Comparison of ENCODE assay signal across 25 cellular contexts in the genomic region with DNA sequence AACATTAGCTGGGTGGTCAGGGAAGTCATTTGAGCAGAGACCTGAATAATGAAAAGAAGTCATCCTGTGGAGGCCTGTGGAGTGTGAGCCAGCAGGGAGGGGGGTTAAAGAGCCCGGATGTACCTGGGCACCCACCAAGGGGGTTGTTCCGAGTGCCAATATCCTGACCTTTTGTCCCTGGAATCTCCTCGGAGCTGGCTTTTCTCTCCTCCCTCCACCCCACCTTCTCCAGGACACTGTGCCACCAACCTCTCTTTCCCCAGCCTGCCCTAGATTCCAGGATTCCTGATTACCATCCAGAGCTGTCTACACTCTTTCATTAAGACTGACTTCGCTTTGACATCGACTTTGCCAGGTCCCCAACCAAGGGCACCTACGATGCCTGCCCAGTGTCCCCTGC. TPM values are rescaled to one million over a fixed set of nuclear protein-coding genes. Genes with fewer than 3 reads are reported as not detected.
"Had no signal": no experiment of that assay in that cellular context is flagged by ENCODE, and none has a peak within 500 bp of the region (broad histone marks: within the 10 kb centered on the region; RNA-seq: fewer than 3 reads in every experiment).

No MANE protein-coding gene starts in this region.

- ATAC-seq: activated naive CD4-positive, alpha-beta T cell treated with anti-CD3 and anti-CD28 coated beads, Interleukin-2, amount 50 U/mL, for 72 hours; activated T-helper 17 cell treated with anti-CD3 and anti-CD28 coated beads, Interleukin-2, amount 50 U/mL, for 72 hours; esophagus mucosa; left ventricle myocardium superior; T-cell had no signal

- H3K36me3 Mint-ChIP-seq: activated naive CD4-positive, alpha-beta T cell treated with anti-CD3 and anti-CD28 coated beads, Interleukin-2, amount 50 U/mL, for 72 hours; T-cell; type B pancreatic cell had no signal

- H3K4me3 Mint-ChIP-seq: activated CD4-positive, alpha-beta T cell treated with anti-CD3 and anti-CD28 coated beads, Interleukin-2, amount 10 ng/mL, durations not matched to agents 7 days and 5 days; activated T-helper 17 cell treated with anti-CD3 and anti-CD28 coated beads, Interleukin-2, amount 50 U/mL, for 72 hours; nephron; T-cell; T-helper 2 cell treated with Interferon-gamma antibody and Interleukin-4, amounts not matched to agents 5 μg/mL and 100 μg/mL, for 36 hours; type B pancreatic cell had no signal

- DNase-seq: activated CD4-positive, alpha-beta T cell treated with anti-CD3 and anti-CD28 coated beads, Interleukin-2, amount 10 ng/mL, durations not matched to agents 7 days and 5 days; activated CD4-positive, CD25-positive, alpha-beta regulatory T cell treated with anti-CD3 and anti-CD28 coated beads, Interleukin-2, amount 50 U/mL, for 72 hours; activated T-cell treated with anti-CD3 and anti-CD28 coated beads, Interleukin-2, amount 50 U/mL, for 1 hour; aorta; brain microvascular endothelial cell; caudate nucleus; dermis blood vessel endothelial cell; effector CD8-positive, alpha-beta T cell; foreskin melanocyte; left ventricle myocardium superior; mammary epithelial cell; stimulated activated CD4-positive, alpha-beta T cell treated with anti-CD3 and anti-CD28 coated beads, Interleukin-2, amount 100 ng/mL, for 48 hours; stimulated activated CD8-positive, alpha-beta memory T cell treated with anti-CD3 and anti-CD28 coated beads, Interleukin-4, amount 100 ng/mL, for 48 hours; stimulated activated naive CD4-positive, alpha-beta T cell; T-cell; testis; WERI-Rb-1 had no signal

- H3K27ac ChIP-seq: brain microvascular endothelial cell, hepatocyte, testis, WERI-Rb-1 had no signal

- H3K27ac Mint-ChIP-seq: activated CD4-positive, alpha-beta T cell treated with anti-CD3 and anti-CD28 coated beads, Interleukin-2, amount 10 ng/mL, durations not matched to agents 7 days and 5 days; activated naive CD4-positive, alpha-beta T cell treated with anti-CD3 and anti-CD28 coated beads, Interleukin-2, amount 50 U/mL, for 72 hours; activated T-helper 17 cell treated with anti-CD3 and anti-CD28 coated beads, Interleukin-2, amount 50 U/mL, for 72 hours; T-cell; type B pancreatic cell had no signal

- H3K9me3 Mint-ChIP-seq: activated CD4-positive, alpha-beta T cell treated with anti-CD3 and anti-CD28 coated beads, Interleukin-2, amount 10 ng/mL, durations not matched to agents 7 days and 5 days; activated naive CD4-positive, alpha-beta T cell treated with anti-CD3 and anti-CD28 coated beads, Interleukin-2, amount 50 U/mL, for 72 hours; activated T-helper 17 cell treated with anti-CD3 and anti-CD28 coated beads, Interleukin-2, amount 50 U/mL, for 72 hours; nephron; T-cell; T-helper 2 cell treated with Interferon-gamma antibody and Interleukin-4, amounts not matched to agents 5 μg/mL and 100 μg/mL, for 36 hours; type B pancreatic cell had no signal

- H3K36me3 ChIP-seq: brain microvascular endothelial cell, WERI-Rb-1 had no signal

- H3K4me1 Mint-ChIP-seq: activated T-helper 17 cell treated with anti-CD3 and anti-CD28 coated beads, Interleukin-2, amount 50 U/mL, for 72 hours; nephron had no signal

- H3K27me3 ChIP-seq: brain microvascular endothelial cell, hepatocyte, testis had no signal

- H3K4me3 ChIP-seq: hepatocyte, testis had no signal

- H3K9me3 ChIP-seq: testis had no signal

- H3K27me3 Mint-ChIP-seq: activated CD4-positive, alpha-beta T cell treated with anti-CD3 and anti-CD28 coated beads, Interleukin-2, amount 10 ng/mL, durations not matched to agents 7 days and 5 days; activated T-helper 17 cell treated with anti-CD3 and anti-CD28 coated beads, Interleukin-2, amount 50 U/mL, for 72 hours; type B pancreatic cell had no signal

RNA-seq across cellular contexts. Expression of a gene that starts 6.3 kb away (rescaled TPM):
- total RNA-seq: activated CD4-positive, alpha-beta T cell treated with anti-CD3 and anti-CD28 coated beads, Interleukin-2, amount 10 ng/mL, durations not matched to agents 7 days and 5 days; endothelial cell of umbilical vein; left ventricle myocardium superior; T-cell had no signal

RNA-seq across cellular contexts. Expression of a gene that starts 14.5 kb away (rescaled TPM):
- total RNA-seq: dermis blood vessel endothelial cell, endothelial cell of umbilical vein, mammary epithelial cell had no signal
- polyA plus RNA-seq: mammary epithelial cell had no signal
